ENCODE assay signal across 9 cellular contexts in genomic region chr9:134399435-134400056, GRCh38.
DNase-seq lines count a peak whose midpoint lies in the region; ATAC-seq and TF ChIP-seq lines count a peak whose summit lies in the region.
"Had no signal": no experiment of that assay in that cellular context is flagged by ENCODE, and none has a peak within 500 bp of the region (broad histone marks: within the 10 kb centered on the region; RNA-seq: fewer than 3 reads in every experiment).

No MANE protein-coding gene starts in this region.

- H3K27me3 Mint-ChIP-seq in CD8-positive, alpha-beta memory T cell, result no peaks in the 10 kb centered on the region
- no peaks in the 10 kb centered on the region for H3K27me3 Mint-ChIP-seq in nephron progenitor cell (ENCODE audit: low read depth, poor library complexity)

- H3K9me3 Mint-ChIP-seq in CD8-positive, alpha-beta memory T cell, result peaks cover 0 to 1% (median 0%) of the 10 kb centered on the region in 5 donors
- peaks cover 8% of the 10 kb centered on the region for H3K9me3 Mint-ChIP-seq in nephron progenitor cell

- peak overlapping the region in 5 of 8 donors; percentile 17 to 96 (median 83) for H3K27ac Mint-ChIP-seq in CD8-positive, alpha-beta memory T cell
- H3K27ac Mint-ChIP-seq in nephron progenitor cell, result no peak overlapping the region
- H3K27ac Mint-ChIP-seq: T-helper 1 cell treated with Interleukin-12 subunit alpha and Interleukin-12 subunit beta and Interleukin-4 antibody, amounts not matched to agents 30 μg/mL and 1 μg/mL, for 36 hours had no signal

- CTCF ChIA-PET in CD8-positive, alpha-beta memory T cell (lab: Charles Lee), result no interaction called here

- DNase-seq in CD8-positive, alpha-beta memory T cell, result no peak
- DNase-seq in HFF-Myc (ENCODE audit: extremely low read depth, low read depth) (no peak), body of pancreas (no peak), nephron progenitor cell (no peak), NCI-H1105 treated with DMSO at 0.1 percent for 48 hours (lab: John Stamatoyannopoulos, UW) (no peak)

- ATAC-seq in body of pancreas (no peak), HG02884 (IDR thresholded peaks at IDR 0.05; ENCODE audit: unreplicated experiment) (no peak), HG03135 (IDR thresholded peaks at IDR 0.05; ENCODE audit: unreplicated experiment) (no peak), HG03108 (IDR thresholded peaks at IDR 0.05; ENCODE audit: unreplicated experiment) (no peak)

- POLR2A ChIA-PET in CD8-positive, alpha-beta memory T cell (lab: Charles Lee), result no interaction called here

- H3K4me1 ChIP-seq in CD8-positive, alpha-beta memory T cell (ENCODE audit: insufficient read depth, low read length), result peaks cover 48% of the 10 kb centered on the region
- peaks cover 32% of the 10 kb centered on the region for H3K4me1 ChIP-seq in body of pancreas

- H3K27ac ChIP-seq in CD8-positive, alpha-beta memory T cell (ENCODE audit: low read depth, low read length), result no peak overlapping the region
- no peak overlapping the region for H3K27ac ChIP-seq in body of pancreas

- H3K4me3 ChIP-seq in CD8-positive, alpha-beta memory T cell (ENCODE audit: low read length), result no peak overlapping the region
- H3K4me3 ChIP-seq in HFF-Myc (replicated peaks; ENCODE audit: low read depth, low read length) (no peak overlapping the region), body of pancreas (no peak overlapping the region)

- TF ChIP-seq CTCF in HFF-Myc (IDR thresholded peaks at IDR 0.05; ENCODE audit: low read depth, low read length, missing control alignments) (peak; percentile 64), body of pancreas (IDR thresholded peaks at IDR 0.05) (peak in 6 of 7 experiments; percentile 19 to 47 (median 32)), nephron progenitor cell (IDR thresholded peaks at IDR 0.05) (peak; percentile 48)

- no peaks in the 10 kb centered on the region for H3K36me3 Mint-ChIP-seq in CD8-positive, alpha-beta memory T cell
- H3K36me3 Mint-ChIP-seq in nephron progenitor cell (ENCODE audit: low read depth), result peaks cover 4% of the 10 kb centered on the region

- intact Hi-C loops in body of pancreas (cut with DNase I), result no loop called here

- peak overlapping the region in 2 of 7 donors; percentile 48 to 59 for H3K4me3 Mint-ChIP-seq in CD8-positive, alpha-beta memory T cell
- H3K4me3 Mint-ChIP-seq in nephron progenitor cell, result no peak overlapping the region
- H3K4me3 Mint-ChIP-seq: T-helper 1 cell treated with Interleukin-12 subunit alpha and Interleukin-12 subunit beta and Interleukin-4 antibody, amounts not matched to agents 30 μg/mL and 1 μg/mL, for 36 hours had no signal

- no peak for TF ChIP-seq POLR2A in body of pancreas (IDR thresholded peaks at IDR 0.05)

- no peaks in the 10 kb centered on the region for H3K9me3 ChIP-seq in CD8-positive, alpha-beta memory T cell (ENCODE audit: low read length)
- no peaks in the 10 kb centered on the region for H3K9me3 ChIP-seq in body of pancreas

- H3K36me3 ChIP-seq in CD8-positive, alpha-beta memory T cell (ENCODE audit: insufficient read depth, low read length), result no peaks in the 10 kb centered on the region
- H3K36me3 ChIP-seq in body of pancreas (replicated peaks in 1 of 2; ENCODE audit: insufficient read depth in 1 of 2, low read depth in 2 of 2), result no peaks in the 10 kb centered on the region

- H3K27me3 ChIP-seq in CD8-positive, alpha-beta memory T cell (ENCODE audit: insufficient read depth, low read length, poor library complexity, severe bottlenecking), result no peaks in the 10 kb centered on the region
- H3K27me3 ChIP-seq in body of pancreas, result no peaks in the 10 kb centered on the region

- peaks cover 37 to 56% (median 43%) of the 10 kb centered on the region in 3 donors for H3K4me1 Mint-ChIP-seq in CD8-positive, alpha-beta memory T cell
- peaks cover 12% of the 10 kb centered on the region for H3K4me1 Mint-ChIP-seq in nephron progenitor cell

- 89% methylated on average over 2 of the region's 2 CpGs; no CpG with 5 or more reads in 1 of the 2 donors for WGBS in body of pancreas, 2 donors
